Comparison of ENCODE assay signal across 1 cellular context in genomic region chr20:50856475-50857041, GRCh38.
TF ChIP-seq lines count a peak whose summit lies in the region.

No MANE protein-coding gene starts in this region.

TF ChIP-seq in A549, 52 proteins besides CTCF, POLR2A, EP300 and RAD21:
- TF ChIP-seq HMGXB4 (CRISPR knock-in tag; IDR thresholded peaks at IDR 0.05; ENCODE audit: borderline replicate concordance) (no peak), EHMT2 (IDR thresholded peaks at IDR 0.05; ENCODE audit: low read depth) (no peak), MYC (IDR thresholded peaks at IDR 0.05; ENCODE audit: borderline replicate concordance, low read length) (no peak), ZFP36 (IDR thresholded peaks at IDR 0.05; ENCODE audit: borderline replicate concordance, partially characterized antibody) (no peak), JUN (IDR thresholded peaks at IDR 0.05) (no peak), GATA3 (IDR thresholded peaks at IDR 0.05; ENCODE audit: borderline replicate concordance) (no peak), RNF2 (IDR thresholded peaks at IDR 0.05; ENCODE audit: borderline replicate concordance, low read depth) (no peak), EHF (CRISPR knock-in tag; IDR thresholded peaks at IDR 0.05) (no peak), PHF8 (IDR thresholded peaks at IDR 0.05; ENCODE audit: borderline replicate concordance, low read depth) (no peak), REST (IDR thresholded peaks at IDR 0.05) (no peak), CHD2 (IDR thresholded peaks at IDR 0.05; ENCODE audit: low read length, partially characterized antibody) (no peak), CEBPB (IDR thresholded peaks at IDR 0.05) (no peak), FOSL2 (IDR thresholded peaks at IDR 0.05) (no peak), FOSL2 (CRISPR knock-in tag; IDR thresholded peaks at IDR 0.05) (no peak), NR3C1 (IDR thresholded peaks at IDR 0.05) (no peak), TFCP2L1 (CRISPR knock-in tag; IDR thresholded peaks at IDR 0.05) (no peak), ATOH8 (CRISPR knock-in tag; IDR thresholded peaks at IDR 0.05; ENCODE audit: low read depth) (no peak)
